In the genomic region with DNA sequence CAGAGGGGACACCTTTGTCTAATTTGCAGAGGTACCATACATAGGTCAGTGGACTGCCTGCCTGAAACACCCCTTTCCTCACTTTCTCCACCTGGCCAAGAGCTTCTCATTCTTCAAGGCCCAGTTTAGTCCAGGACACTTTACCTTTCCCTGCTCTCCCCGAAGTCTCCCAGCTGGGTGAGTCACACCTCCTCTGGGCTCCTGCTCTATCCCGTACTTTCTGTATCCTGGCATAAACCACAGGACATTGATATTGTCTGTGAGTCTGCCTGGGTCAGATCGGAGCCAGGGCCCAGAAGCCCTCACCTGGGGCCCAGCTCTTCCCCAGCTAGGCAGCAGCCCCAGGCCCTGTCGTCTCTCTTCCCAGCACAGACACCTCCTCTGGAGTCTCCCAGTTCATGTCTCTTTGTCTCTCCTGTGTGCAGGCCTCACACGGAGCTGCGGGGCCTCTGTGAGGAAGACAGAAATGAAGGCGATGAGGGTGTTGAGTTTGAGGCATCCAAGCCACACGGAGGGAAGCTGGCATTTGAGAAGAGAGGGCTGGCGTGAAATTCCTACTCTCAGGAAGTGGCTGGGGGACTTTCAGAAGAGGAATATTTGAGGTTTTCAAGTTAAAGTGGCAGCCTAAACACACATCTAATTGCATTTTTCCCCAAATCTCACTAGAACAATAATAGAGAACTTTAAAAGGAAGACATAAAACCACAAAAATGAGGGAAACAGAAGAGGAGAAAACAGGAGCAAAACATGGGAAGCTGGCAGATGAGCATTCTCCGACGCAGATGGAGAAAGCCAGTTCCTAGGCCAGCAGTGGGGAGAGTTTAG, we compare ENCODE assay signal across 18 cellular contexts.
A peak's percentile ranks its signal among the peaks of the same experiment; 100 is the strongest.
DNase-seq lines count a peak whose midpoint lies in the region; ATAC-seq and TF ChIP-seq lines count a peak whose summit lies in the region.
"Had no signal": no experiment of that assay in that cellular context is flagged by ENCODE, and none has a peak within 500 bp of the region (broad histone marks: within the 10 kb centered on the region; RNA-seq: fewer than 3 reads in every experiment).

No MANE protein-coding gene starts in this region.

- ATAC-seq in GM23338: no peak
- no peak for ATAC-seq in body of pancreas
- ATAC-seq in mucosa of descending colon: peak; percentile 7
- ATAC-seq in GM19324 (IDR thresholded peaks at IDR 0.05; ENCODE audit: low FRiP score, unreplicated experiment): no peak
- no peak for ATAC-seq in GM18511 (IDR thresholded peaks at IDR 0.05; ENCODE audit: unreplicated experiment)
- ATAC-seq: lower lobe of right lung had no signal

- H3K79me2 ChIP-seq in GM23338 (replicated peaks; ENCODE audit: insufficient read depth): no peaks in the 10 kb centered on the region

- H3K36me3 Mint-ChIP-seq in GM23338 (ENCODE audit: low read depth): no peaks in the 10 kb centered on the region
- H3K36me3 Mint-ChIP-seq: brain had no signal

- no peak overlapping the region for H3K4me3 Mint-ChIP-seq in GM23338
- H3K4me3 Mint-ChIP-seq: activated CD4-positive, alpha-beta T cell treated with anti-CD3 and anti-CD28 coated beads, Interleukin-2, amount 10 ng/mL, durations not matched to agents 7 days and 5 days; brain; nephron had no signal

- H3K27me3 Mint-ChIP-seq in GM23338 (ENCODE audit: insufficient read depth, low read depth, poor library complexity): peaks cover 5% of the 10 kb centered on the region
- H3K27me3 Mint-ChIP-seq: activated CD4-positive, alpha-beta T cell treated with anti-CD3 and anti-CD28 coated beads, Interleukin-2, amount 10 ng/mL, durations not matched to agents 7 days and 5 days had no signal

- peak; percentile 59 for DNase-seq in A172 (ENCODE audit: low spot score)
- DNase-seq in GM23338 (ENCODE audit: low spot score): no peak
- DNase-seq in body of pancreas: no peak
- no peak for DNase-seq in mucosa of descending colon
- no peak for DNase-seq in ovary
- DNase-seq in LoVo (ENCODE audit: low spot score): no peak
- DNase-seq: activated CD4-positive, alpha-beta T cell treated with anti-CD3 and anti-CD28 coated beads, Interleukin-2, amount 10 ng/mL, durations not matched to agents 7 days and 5 days; dermis blood vessel endothelial cell; lower lobe of right lung; NCI-H2107; NCI-H82; PC-9; retina; stomach had no signal

- TF ChIP-seq POLR2A in body of pancreas (IDR thresholded peaks at IDR 0.05) (no peak), ovary (IDR thresholded peaks at IDR 0.05) (no peak)

- no peaks in the 10 kb centered on the region for H3K9me2 ChIP-seq in GM23338 (ENCODE audit: insufficient read depth)

- no peaks in the 10 kb centered on the region for H4K20me1 ChIP-seq in GM23338 (replicated peaks; ENCODE audit: insufficient read depth)

- no peaks in the 10 kb centered on the region for H3K9me3 Mint-ChIP-seq in GM23338
- H3K9me3 Mint-ChIP-seq: activated CD4-positive, alpha-beta T cell treated with anti-CD3 and anti-CD28 coated beads, Interleukin-2, amount 10 ng/mL, durations not matched to agents 7 days and 5 days; nephron had no signal

- no peaks in the 10 kb centered on the region for H3F3A ChIP-seq in GM23338 (replicated peaks; ENCODE audit: low read depth)

- H3K4me1 ChIP-seq in GM23338 (ENCODE audit: insufficient read depth) (peaks cover 3% of the 10 kb centered on the region; the same call in 1 of the 2 replicates), body of pancreas (peaks cover 24% of the 10 kb centered on the region), mucosa of descending colon (ENCODE audit: low read depth) (peaks cover 20% of the 10 kb centered on the region), ovary (ENCODE audit: insufficient read depth) (no peaks in the 10 kb centered on the region)
- H3K4me1 ChIP-seq: lower lobe of right lung had no signal

- H2AFZ ChIP-seq in GM23338: peak overlapping the region; percentile 56

- H3K9me3 ChIP-seq in body of pancreas: no peaks in the 10 kb centered on the region
- H3K9me3 ChIP-seq in mucosa of descending colon: no peaks in the 10 kb centered on the region
- no peaks in the 10 kb centered on the region for H3K9me3 ChIP-seq in ovary
- H3K9me3 ChIP-seq: lower lobe of right lung, stomach had no signal

- intact Hi-C loops in body of pancreas (cut with DNase I) (loop anchor here (5.0 kb wide), 1 partner anchor 96 kb away; a partner anchor contains a TSS), mucosa of descending colon (cut with DNase I, micrococcal nuclease) (loop anchor here in 1 of 2 donors (10.0 kb wide), 1 partner anchor 94 kb away; a partner anchor contains a TSS), ovary (cut with DNase I) (no loop called here)

- H3K4me1 Mint-ChIP-seq in GM23338: peaks cover 20% of the 10 kb centered on the region
- H3K4me1 Mint-ChIP-seq: activated CD4-positive, alpha-beta T cell treated with anti-CD3 and anti-CD28 coated beads, Interleukin-2, amount 10 ng/mL, durations not matched to agents 7 days and 5 days had no signal

- no peaks in the 10 kb centered on the region for H3K36me3 ChIP-seq in GM23338 (ENCODE audit: insufficient read depth)
- H3K36me3 ChIP-seq in body of pancreas (replicated peaks in 1 of 2; ENCODE audit: insufficient read depth in 1 of 2, low read depth in 2 of 2): no peaks in the 10 kb centered on the region
- H3K36me3 ChIP-seq in mucosa of descending colon (ENCODE audit: low read depth): no peaks in the 10 kb centered on the region
- no peaks in the 10 kb centered on the region for H3K36me3 ChIP-seq in ovary
- H3K36me3 ChIP-seq: lower lobe of right lung, stomach had no signal

- no peak overlapping the region for H3K4me2 ChIP-seq in GM23338
- H3K4me2 ChIP-seq: PC-9 had no signal

- H3K4me3 ChIP-seq in GM23338 (no peak overlapping the region), body of pancreas (no peak overlapping the region), mucosa of descending colon (no peak overlapping the region), ovary (no peak overlapping the region)
- H3K4me3 ChIP-seq: lower lobe of right lung, PC-9, stomach had no signal

- WGBS in body of pancreas, 2 donors: 69 to 79% methylated on average over 11 of the region's 11 CpGs
- 46 to 67% (median 53%) methylated on average over 11 of the region's 11 CpGs for WGBS in ovary, 3 donors

- TF ChIP-seq CTCF in GM23338 (conservative IDR thresholded peaks at IDR 0.05; ENCODE audit: low read depth in 2 of 2): no peak
- no peak for TF ChIP-seq CTCF in body of pancreas (IDR thresholded peaks at IDR 0.05)
- TF ChIP-seq CTCF in mucosa of descending colon (IDR thresholded peaks at IDR 0.05): no peak
- no peak for TF ChIP-seq CTCF in ovary (IDR thresholded peaks at IDR 0.05)

- TF ChIP-seq EP300 in ovary (IDR thresholded peaks at IDR 0.05): no peak

- no peak overlapping the region for H3K27ac Mint-ChIP-seq in GM23338
- H3K27ac Mint-ChIP-seq: activated CD4-positive, alpha-beta T cell treated with anti-CD3 and anti-CD28 coated beads, Interleukin-2, amount 10 ng/mL, durations not matched to agents 7 days and 5 days had no signal

- no peaks in the 10 kb centered on the region for H3K27me3 ChIP-seq in GM23338 (ENCODE audit: insufficient read depth)
- H3K27me3 ChIP-seq in body of pancreas: no peaks in the 10 kb centered on the region
- H3K27me3 ChIP-seq in ovary: no peaks in the 10 kb centered on the region
- H3K27me3 ChIP-seq: stomach had no signal

- no peak overlapping the region for H3K27ac ChIP-seq in GM23338 (ENCODE audit: low read depth)
- H3K27ac ChIP-seq in body of pancreas: peak overlapping the region in 3 of 4 donors; percentile 59 to 80 (median 62)
- H3K27ac ChIP-seq in ovary: no peak overlapping the region
- H3K27ac ChIP-seq: lower lobe of right lung, PC-9 had no signal

TF ChIP-seq in GM23338, 12 proteins besides CTCF, POLR2A, EP300 and RAD21 (continues in another document):
- no peak for TF ChIP-seq POLR2AphosphoS5 (IDR thresholded peaks at IDR 0.05; ENCODE audit: low read depth)
- TF ChIP-seq NANOG (IDR thresholded peaks at IDR 0.05; ENCODE audit: borderline replicate concordance): no peak
- no peak for TF ChIP-seq STAT1 (IDR thresholded peaks at IDR 0.05; ENCODE audit: unreplicated experiment)
- TF ChIP-seq, protein P1, sequence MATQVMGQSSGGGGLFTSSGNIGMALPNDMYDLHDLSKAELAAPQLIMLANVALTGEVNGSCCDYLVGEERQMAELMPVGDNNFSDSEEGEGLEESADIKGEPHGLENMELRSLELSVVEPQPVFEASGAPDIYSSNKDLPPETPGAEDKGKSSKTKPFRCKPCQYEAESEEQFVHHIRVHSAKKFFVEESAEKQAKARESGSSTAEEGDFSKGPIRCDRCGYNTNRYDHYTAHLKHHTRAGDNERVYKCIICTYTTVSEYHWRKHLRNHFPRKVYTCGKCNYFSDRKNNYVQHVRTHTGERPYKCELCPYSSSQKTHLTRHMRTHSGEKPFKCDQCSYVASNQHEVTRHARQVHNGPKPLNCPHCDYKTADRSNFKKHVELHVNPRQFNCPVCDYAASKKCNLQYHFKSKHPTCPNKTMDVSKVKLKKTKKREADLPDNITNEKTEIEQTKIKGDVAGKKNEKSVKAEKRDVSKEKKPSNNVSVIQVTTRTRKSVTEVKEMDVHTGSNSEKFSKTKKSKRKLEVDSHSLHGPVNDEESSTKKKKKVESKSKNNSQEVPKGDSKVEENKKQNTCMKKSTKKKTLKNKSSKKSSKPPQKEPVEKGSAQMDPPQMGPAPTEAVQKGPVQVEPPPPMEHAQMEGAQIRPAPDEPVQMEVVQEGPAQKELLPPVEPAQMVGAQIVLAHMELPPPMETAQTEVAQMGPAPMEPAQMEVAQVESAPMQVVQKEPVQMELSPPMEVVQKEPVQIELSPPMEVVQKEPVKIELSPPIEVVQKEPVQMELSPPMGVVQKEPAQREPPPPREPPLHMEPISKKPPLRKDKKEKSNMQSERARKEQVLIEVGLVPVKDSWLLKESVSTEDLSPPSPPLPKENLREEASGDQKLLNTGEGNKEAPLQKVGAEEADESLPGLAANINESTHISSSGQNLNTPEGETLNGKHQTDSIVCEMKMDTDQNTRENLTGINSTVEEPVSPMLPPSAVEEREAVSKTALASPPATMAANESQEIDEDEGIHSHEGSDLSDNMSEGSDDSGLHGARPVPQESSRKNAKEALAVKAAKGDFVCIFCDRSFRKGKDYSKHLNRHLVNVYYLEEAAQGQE (IDR thresholded peaks at IDR 0.05; ENCODE audit: unreplicated experiment): no peak

Comparison
In these comparisons a context has a peak if more than half of its experiments do, and no peak if none do; other contexts are left out.
1. H3K27ac ChIP-seq: peak in body of pancreas (3 of 4); none in GM23338 (single experiment) and ovary (0 of 2).